Comparison of ENCODE assay signal across 8 cellular contexts in genomic region chr19:47109177-47109540, GRCh38. TPM values are rescaled to one million over a fixed set of nuclear protein-coding genes. Genes with fewer than 3 reads are reported as not detected.
A peak's percentile ranks its signal among the peaks of the same experiment; 100 is the strongest.
DNase-seq lines count a peak whose midpoint lies in the region; ATAC-seq and TF ChIP-seq lines count a peak whose summit lies in the region.

No MANE protein-coding gene starts in this region.

- peak overlapping the region; percentile 96 to 100 (median 99) for H3K27ac Mint-ChIP-seq in naive thymus-derived CD8-positive, alpha-beta T cell

- H3K79me2 ChIP-seq in KMS-11 (ENCODE audit: insufficient read depth, low read depth) = peaks cover 62% of the 10 kb centered on the region

- peaks cover 11 to 18% (median 12%) of the 10 kb centered on the region in 3 donors for H3K36me3 Mint-ChIP-seq in naive thymus-derived CD8-positive, alpha-beta T cell

- no peak overlapping the region for H3K9ac ChIP-seq in KMS-11

- no peak overlapping the region for H3K4me2 ChIP-seq in KMS-11

- peak overlapping the region; percentile 84 for H3K4me3 ChIP-seq in AG04449 (ENCODE audit: low read depth, low read length)
- no peak overlapping the region for H3K4me3 ChIP-seq in KMS-11 (IDR thresholded peaks at IDR 0.05; ENCODE audit: insufficient read depth, low read depth, low read length)
- peak overlapping the region; percentile 87 for H3K4me3 ChIP-seq in coronary artery

- H3K9me3 Mint-ChIP-seq in naive thymus-derived CD8-positive, alpha-beta T cell = no peaks in the 10 kb centered on the region

- no peak overlapping the region for H2AFZ ChIP-seq in KMS-11 (ENCODE audit: low read depth)

- no peaks in the 10 kb centered on the region for H4K20me1 ChIP-seq in KMS-11 (ENCODE audit: insufficient read depth)

- H3K4me3 Mint-ChIP-seq in naive thymus-derived CD8-positive, alpha-beta T cell = peak overlapping the region in 9 of 10 donors; percentile 94 to 100 (median 98)

- TF ChIP-seq CTCF in AG04449 (IDR thresholded peaks at IDR 0.05; ENCODE audit: insufficient read depth, low read length, missing control alignments) (no peak), KMS-11 (conservative IDR thresholded peaks at IDR 0.05; ENCODE audit: low read depth, low read length) (no peak), coronary artery (IDR thresholded peaks at IDR 0.05) (no peak)

- H3K27me3 ChIP-seq in KMS-11 (ENCODE audit: insufficient read depth, low read depth) = no peaks in the 10 kb centered on the region

- H3K36me3 ChIP-seq in KMS-11 (ENCODE audit: insufficient read depth) = no peaks in the 10 kb centered on the region

- DNase-seq in AG04449 (ENCODE audit: low read depth, low spot score) = no peak
- DNase-seq in coronary artery (ENCODE audit: low spot score) = no peak
- no peak for DNase-seq in naive thymus-derived CD8-positive, alpha-beta T cell
- no peak for DNase-seq in dermis blood vessel endothelial cell
- DNase-seq in NCI-H2171 treated with DMSO at 0.1 percent for 48 hours (lab: John Stamatoyannopoulos, UW) = no peak
- no peak for DNase-seq in activated CD4-positive, CD25-positive, alpha-beta regulatory T cell treated with anti-CD3 and anti-CD28 coated beads, Interleukin-2, amount 50 U/mL, for 72 hours

- POLR2A ChIA-PET in AG04449 (lab: Yijun Ruan, JAX) = no interaction called here
- POLR2A ChIA-PET in naive thymus-derived CD8-positive, alpha-beta T cell (lab: Charles Lee) = interaction anchor here (0.6 to 1.3 kb wide), 2 partner anchors 30 to 71 kb away, joined by 3 to 5 read pairs; no protein-coding TSS in a partner anchor

- CTCF ChIA-PET in AG04449 (lab: Yijun Ruan, JAX) = interaction anchor here (1.2 to 4.8 kb wide), 3 partner anchors 23 to 74 kb away, joined by 3 to 19 read pairs (median 3); no protein-coding TSS in a partner anchor

- H3K4me1 ChIP-seq in KMS-11 (ENCODE audit: low read depth, poor library complexity, severe bottlenecking) = peaks cover 20% of the 10 kb centered on the region

- ATAC-seq in naive thymus-derived CD8-positive, alpha-beta T cell = no peak
- ATAC-seq in GM19467 (IDR thresholded peaks at IDR 0.05; ENCODE audit: unreplicated experiment) = no peak

- H3K27ac ChIP-seq in KMS-11 (0 out of 2 replicates have a peak overlapping the region, but pooled peaks have one; percentile 3), coronary artery (peak overlapping the region; percentile 99 to 100)

- peaks cover 38 to 76% (median 65%) of the 10 kb centered on the region in 4 donors for H3K4me1 Mint-ChIP-seq in naive thymus-derived CD8-positive, alpha-beta T cell

- peaks cover 0 to 2% (median 0%) of the 10 kb centered on the region in 5 donors for H3K27me3 Mint-ChIP-seq in naive thymus-derived CD8-positive, alpha-beta T cell

RNA-seq across cellular contexts. Expression of gene ZC3H4, which starts 4.4 kb away (rescaled TPM):
- 10 to 100 TPM; 73.4 to 76.3 TPM for total RNA-seq in naive thymus-derived CD8-positive, alpha-beta T cell
- 1 to 10 TPM in 2 of 3 donors, under 1 TPM in 1; 0.86 to 2.4 (median 2.0) TPM for polyA plus RNA-seq in naive thymus-derived CD8-positive, alpha-beta T cell
- 11.9 and 21.9 TPM in 2 replicates for total RNA-seq in dermis blood vessel endothelial cell

RNA-seq across cellular contexts. Expression of gene SAE1, which starts 21.5 kb away (rescaled TPM):
- total RNA-seq in naive thymus-derived CD8-positive, alpha-beta T cell = 10 to 100 TPM; 44.5 to 45.6 TPM
- 100 to 1,000 TPM; 158 to 174 (median 159) TPM for polyA plus RNA-seq in naive thymus-derived CD8-positive, alpha-beta T cell
- total RNA-seq in dermis blood vessel endothelial cell = 168 and 236 TPM in 2 replicates
